ENCODE assay signal across 35 cellular contexts in genomic region chr15:29681486-29681845, GRCh38.
"Had no signal": no experiment of that assay in that cellular context is flagged by ENCODE, and none has a peak within 500 bp of the region (broad histone marks: within the 10 kb centered on the region; RNA-seq: fewer than 3 reads in every experiment).

No MANE protein-coding gene starts in this region.

- H3K4me3 Mint-ChIP-seq: activated B cell treated with CpG ODN at 0.5 μM for 24 hours; activated CD4-positive, alpha-beta memory T cell treated with anti-CD3 and anti-CD28 coated beads for 36 hours; activated CD4-positive, alpha-beta T cell treated with anti-CD3 and anti-CD28 coated beads, Interleukin-2, amount 10 ng/mL, durations not matched to agents 24 days and 14 days; activated CD8-positive, alpha-beta T cell treated with anti-CD3 and anti-CD28 coated beads for 36 hours; activated naive CD4-positive, alpha-beta T cell treated with anti-CD3 and anti-CD28 coated beads, Interleukin-2, amount 10 ng/mL, durations not matched to agents 7 days and 5 days; activated naive CD4-positive, alpha-beta T cell treated with anti-CD3 and anti-CD28 coated beads, Interleukin-2, amount 50 U/mL, for 24 hours; activated naive CD8-positive, alpha-beta T cell; activated naive CD8-positive, alpha-beta T cell treated with anti-CD3 and anti-CD28 coated beads, Interleukin-2, amount 10 ng/mL, durations not matched to agents 7 days and 5 days; activated naive CD8-positive, alpha-beta T cell treated with anti-CD3 and anti-CD28 coated beads, Interleukin-2, amount 50 U/mL, for 24 hours; activated T-cell treated with anti-CD3 and anti-CD28 coated beads, Interleukin-2, amount 50 U/mL, for 4 hours; brain; central memory CD8-positive, alpha-beta T cell; T-helper 1 cell treated with Interleukin-12 subunit alpha and Interleukin-12 subunit beta and Interleukin-4 antibody, amounts not matched to agents 30 μg/mL and 1 μg/mL, for 36 hours; T-helper 2 cell treated with Interferon-gamma antibody and Interleukin-4, amounts not matched to agents 5 μg/mL and 100 μg/mL, for 36 hours had no signal

- H3K4me3 ChIP-seq: ascending aorta, cardiac muscle cell had no signal

- FAIRE-seq: TTC549 had no signal

- H3K4me1 Mint-ChIP-seq: activated B cell treated with CpG ODN at 0.5 μM for 24 hours; activated CD4-positive, alpha-beta T cell treated with anti-CD3 and anti-CD28 coated beads, Interleukin-2, amount 10 ng/mL, durations not matched to agents 24 days and 14 days; activated naive CD4-positive, alpha-beta T cell treated with anti-CD3 and anti-CD28 coated beads, Interleukin-2, amount 10 ng/mL, durations not matched to agents 7 days and 5 days; activated naive CD4-positive, alpha-beta T cell treated with anti-CD3 and anti-CD28 coated beads, Interleukin-2, amount 50 U/mL, for 24 hours; activated naive CD8-positive, alpha-beta T cell treated with anti-CD3 and anti-CD28 coated beads, Interleukin-2, amount 10 ng/mL, durations not matched to agents 7 days and 5 days; activated naive CD8-positive, alpha-beta T cell treated with anti-CD3 and anti-CD28 coated beads, Interleukin-2, amount 50 U/mL, for 24 hours; central memory CD8-positive, alpha-beta T cell had no signal

- H3K4me1 ChIP-seq: ascending aorta had no signal

- H3K9me3 Mint-ChIP-seq: activated CD4-positive, alpha-beta T cell treated with anti-CD3 and anti-CD28 coated beads, Interleukin-2, amount 10 ng/mL, durations not matched to agents 24 days and 14 days; activated CD8-positive, alpha-beta T cell treated with anti-CD3 and anti-CD28 coated beads for 36 hours; activated naive CD4-positive, alpha-beta T cell treated with anti-CD3 and anti-CD28 coated beads, Interleukin-2, amount 10 ng/mL, durations not matched to agents 7 days and 5 days; activated naive CD4-positive, alpha-beta T cell treated with anti-CD3 and anti-CD28 coated beads, Interleukin-2, amount 50 U/mL, for 24 hours; activated naive CD8-positive, alpha-beta T cell treated with anti-CD3 and anti-CD28 coated beads, Interleukin-2, amount 10 ng/mL, durations not matched to agents 7 days and 5 days; activated naive CD8-positive, alpha-beta T cell treated with anti-CD3 and anti-CD28 coated beads, Interleukin-2, amount 50 U/mL, for 24 hours; activated T-cell treated with anti-CD3 and anti-CD28 coated beads, Interleukin-2, amount 50 U/mL, for 4 hours; activated T-helper 2 cell treated with anti-CD3 and anti-CD28 coated beads, Interferon-gamma antibody, Interleukin-2, Interleukin-4, amounts not matched to agents 10 μg/mL and 5 μg/mL and 100 μg/mL, durations not matched to agents 14 hours and 24 hours and 36 hours; T-helper 1 cell treated with Interleukin-12 subunit alpha and Interleukin-12 subunit beta and Interleukin-4 antibody, amounts not matched to agents 30 μg/mL and 1 μg/mL, for 36 hours; T-helper 2 cell treated with Interferon-gamma antibody and Interleukin-4, amounts not matched to agents 5 μg/mL and 100 μg/mL, for 36 hours had no signal

- H3K36me3 Mint-ChIP-seq: activated CD4-positive, alpha-beta memory T cell treated with anti-CD3 and anti-CD28 coated beads for 36 hours; activated naive CD4-positive, alpha-beta T cell treated with anti-CD3 and anti-CD28 coated beads, Interleukin-2, amount 10 ng/mL, durations not matched to agents 7 days and 5 days; activated naive CD4-positive, alpha-beta T cell treated with anti-CD3 and anti-CD28 coated beads, Interleukin-2, amount 50 U/mL, for 24 hours; activated naive CD8-positive, alpha-beta T cell; activated naive CD8-positive, alpha-beta T cell treated with anti-CD3 and anti-CD28 coated beads, Interleukin-2, amount 10 ng/mL, durations not matched to agents 7 days and 5 days; brain had no signal

- H3K9me3 ChIP-seq: ascending aorta had no signal

- H3K27ac Mint-ChIP-seq: activated B cell treated with CpG ODN at 0.5 μM for 24 hours; activated CD4-positive, alpha-beta memory T cell treated with anti-CD3 and anti-CD28 coated beads for 36 hours; activated CD4-positive, alpha-beta T cell treated with anti-CD3 and anti-CD28 coated beads, Interleukin-2, amount 10 ng/mL, durations not matched to agents 24 days and 14 days; activated CD8-positive, alpha-beta T cell treated with anti-CD3 and anti-CD28 coated beads for 36 hours; activated naive CD4-positive, alpha-beta T cell treated with anti-CD3 and anti-CD28 coated beads, Interleukin-2, amount 10 ng/mL, durations not matched to agents 7 days and 5 days; activated naive CD4-positive, alpha-beta T cell treated with anti-CD3 and anti-CD28 coated beads, Interleukin-2, amount 50 U/mL, for 24 hours; activated naive CD8-positive, alpha-beta T cell; activated naive CD8-positive, alpha-beta T cell treated with anti-CD3 and anti-CD28 coated beads, Interleukin-2, amount 10 ng/mL, durations not matched to agents 7 days and 5 days; activated naive CD8-positive, alpha-beta T cell treated with anti-CD3 and anti-CD28 coated beads, Interleukin-2, amount 50 U/mL, for 24 hours; activated T-helper 2 cell treated with anti-CD3 and anti-CD28 coated beads, Interferon-gamma antibody, Interleukin-2, Interleukin-4, amounts not matched to agents 10 μg/mL and 5 μg/mL and 100 μg/mL, durations not matched to agents 14 hours and 24 hours and 36 hours; T-helper 1 cell treated with Interleukin-12 subunit alpha and Interleukin-12 subunit beta and Interleukin-4 antibody, amounts not matched to agents 30 μg/mL and 1 μg/mL, for 36 hours; T-helper 2 cell treated with Interferon-gamma antibody and Interleukin-4, amounts not matched to agents 5 μg/mL and 100 μg/mL, for 36 hours had no signal

- H3K27ac ChIP-seq: ascending aorta, cardiac muscle cell, VCaP had no signal

- ATAC-seq: activated CD8-positive, alpha-beta T cell treated with anti-CD3 and anti-CD28 coated beads for 36 hours; activated naive CD8-positive, alpha-beta T cell treated with anti-CD3 and anti-CD28 coated beads, Interleukin-2, amount 50 U/mL, for 24 hours; activated T-cell treated with anti-CD3 and anti-CD28 coated beads, Interleukin-2, amount 50 U/mL, for 4 hours had no signal

- DNase-seq: activated B cell treated with CpG ODN at 0.5 μM for 24 hours; activated CD4-positive, alpha-beta memory T cell treated with anti-CD3 and anti-CD28 coated beads for 36 hours; activated CD4-positive, alpha-beta T cell treated with anti-CD3 and anti-CD28 coated beads for 4 hours; activated CD4-positive, alpha-beta T cell treated with anti-CD3 and anti-CD28 coated beads, Interleukin-2, amount 10 ng/mL, durations not matched to agents 24 days and 14 days; activated CD4-positive, alpha-beta T cell treated with anti-CD3 and anti-CD28 coated beads, Interleukin-2, amount 50 U/mL, for 1 hour; activated CD4-positive, alpha-beta T cell treated with anti-CD3 and anti-CD28 coated beads, Interleukin-2, amount 50 U/mL, for 4 hours; activated CD4-positive, CD25-positive, alpha-beta regulatory T cell treated with anti-CD3 and anti-CD28 coated beads, Interleukin-2, amount 50 U/mL, for 72 hours; activated CD8-positive, alpha-beta T cell treated with anti-CD3 and anti-CD28 coated beads for 36 hours; activated effector memory CD4-positive, alpha-beta T cell treated with Interleukin-2 at 50 U/mL for 16 hours; activated gamma-delta T cell; activated naive CD4-positive, alpha-beta T cell treated with anti-CD3 and anti-CD28 coated beads, Interleukin-2, amount 10 ng/mL, durations not matched to agents 7 days and 5 days; activated naive CD4-positive, alpha-beta T cell treated with Interleukin-2 at 50 U/mL for 16 hours; activated naive CD8-positive, alpha-beta T cell treated with anti-CD3 and anti-CD28 coated beads, Interleukin-2, amount 10 ng/mL, durations not matched to agents 7 days and 5 days; activated naive CD8-positive, alpha-beta T cell treated with anti-CD3 and anti-CD28 coated beads, Interleukin-2, amount 50 U/mL, for 24 hours; activated T-cell treated with anti-CD3 and anti-CD28 coated beads for 4 hours; activated T-cell treated with anti-CD3 and anti-CD28 coated beads, Interleukin-2, amount 50 U/mL, for 1 hour; activated T-cell treated with anti-CD3 and anti-CD28 coated beads, Interleukin-2, amount 50 U/mL, for 4 hours; amygdala; anterior cingulate cortex; caudate nucleus; cerebellar nuclear complex; T-helper 1 cell; T-helper 2 cell; T-helper 9 cell had no signal

- H3K27me3 Mint-ChIP-seq: activated CD8-positive, alpha-beta T cell treated with anti-CD3 and anti-CD28 coated beads for 36 hours had no signal
